9 cellular contexts compared by ENCODE assay signal in genomic region chr6:163814494-163815364, GRCh38.
DNase-seq lines count a peak whose midpoint lies in the region; ATAC-seq and TF ChIP-seq lines count a peak whose summit lies in the region.
"Had no signal": no experiment of that assay in that cellular context is flagged by ENCODE, and none has a peak within 500 bp of the region (broad histone marks: within the 10 kb centered on the region; RNA-seq: fewer than 3 reads in every experiment).

No MANE protein-coding gene starts in this region.

- H3K9me3 Mint-ChIP-seq in stimulated activated naive CD8-positive, alpha-beta T cell treated with anti-CD3 and anti-CD28 coated beads, Interleukin-15, amount 100 ng/mL, for 72 hours = peaks cover 0 to 2% of the 10 kb centered on the region in 2 donors
- H3K9me3 Mint-ChIP-seq: T-helper 1 cell treated with Interleukin-12 subunit alpha and Interleukin-12 subunit beta and Interleukin-4 antibody, amounts not matched to agents 30 μg/mL and 1 μg/mL, for 36 hours had no signal

- peaks cover 5% of the 10 kb centered on the region for H3K4me1 Mint-ChIP-seq in stimulated activated naive CD8-positive, alpha-beta T cell treated with anti-CD3 and anti-CD28 coated beads, Interleukin-15, amount 100 ng/mL, for 72 hours

- TF ChIP-seq CTCF in AG10803 (conservative IDR thresholded peaks at IDR 0.05; ENCODE audit: low read length) = no peak; the same call in none of the 2 replicates

- peaks cover 26% of the 10 kb centered on the region for H3K27me3 Mint-ChIP-seq in stimulated activated naive CD8-positive, alpha-beta T cell treated with anti-CD3 and anti-CD28 coated beads, Interleukin-15, amount 100 ng/mL, for 72 hours

- H3K27ac Mint-ChIP-seq in stimulated activated naive CD8-positive, alpha-beta T cell treated with anti-CD3 and anti-CD28 coated beads, Interleukin-15, amount 100 ng/mL, for 72 hours = no peak overlapping the region
- H3K27ac Mint-ChIP-seq: T-helper 1 cell treated with Interleukin-12 subunit alpha and Interleukin-12 subunit beta and Interleukin-4 antibody, amounts not matched to agents 30 μg/mL and 1 μg/mL, for 36 hours had no signal

- DNase-seq in AG10803 (ENCODE audit: low read depth) (peak; percentile 77), NAMALWA (ENCODE audit: low spot score) (peak; percentile 42), foreskin melanocyte (peak; percentile 64), Ammon's horn (ENCODE audit: low spot score) (no peak), HuH-7 (ENCODE audit: low spot score) (no peak)
- DNase-seq in stimulated activated naive CD8-positive, alpha-beta T cell treated with anti-CD3 and anti-CD28 coated beads, Interleukin-15, amount 100 ng/mL, for 72 hours = no peak

- H3K4me3 Mint-ChIP-seq in stimulated activated naive CD8-positive, alpha-beta T cell treated with anti-CD3 and anti-CD28 coated beads, Interleukin-15, amount 100 ng/mL, for 72 hours = no peak overlapping the region
- H3K4me3 Mint-ChIP-seq: T-helper 1 cell treated with Interleukin-12 subunit alpha and Interleukin-12 subunit beta and Interleukin-4 antibody, amounts not matched to agents 30 μg/mL and 1 μg/mL, for 36 hours had no signal

- peak; percentile 75 for ATAC-seq in GM21367 (IDR thresholded peaks at IDR 0.05; ENCODE audit: unreplicated experiment)
- ATAC-seq in stimulated activated naive CD8-positive, alpha-beta T cell treated with anti-CD3 and anti-CD28 coated beads, Interleukin-15, amount 100 ng/mL, for 72 hours = no peak
- ATAC-seq in HG03025 (IDR thresholded peaks at IDR 0.05; ENCODE audit: low FRiP score, unreplicated experiment) = no peak

- no peak overlapping the region for H3K4me3 ChIP-seq in AG10803 (ENCODE audit: low read length)

Comparison
In these comparisons a context has a peak if more than half of its experiments do, and no peak if none do; other contexts are left out.
1. DNase-seq: peak in AG10803 (single experiment), NAMALWA (single experiment) and foreskin melanocyte (single experiment); none in stimulated activated naive CD8-positive, alpha-beta T cell treated with anti-CD3 and anti-CD28 coated beads, Interleukin-15, amount 100 ng/mL, for 72 hours (0 of 2), Ammon's horn (single experiment) and HuH-7 (single experiment).